In the genomic region with DNA sequence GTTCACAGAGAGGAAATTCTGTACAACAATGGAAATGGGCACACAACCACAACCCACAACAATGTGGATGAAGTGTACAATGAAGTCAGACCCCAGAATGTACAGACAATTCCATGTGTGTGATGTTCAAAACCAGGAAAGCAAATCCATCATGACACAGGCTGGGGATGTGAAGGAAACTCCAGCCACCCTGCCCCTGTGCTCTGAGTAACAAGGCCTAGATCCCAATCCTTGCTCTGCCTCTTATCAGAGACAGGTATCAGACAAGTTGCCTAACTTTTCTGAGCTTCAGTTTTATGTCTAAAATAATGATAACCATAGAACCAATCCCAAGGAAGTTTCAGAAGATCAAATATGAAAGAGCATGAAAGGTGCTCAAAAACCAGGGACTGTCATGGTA, we compare ENCODE assay signal across 1 cellular context.
TF ChIP-seq lines count a peak whose summit lies in the region.

No MANE protein-coding gene starts in this region.

TF ChIP-seq in HCT116, 20 proteins besides CTCF, POLR2A, EP300 and RAD21 (continued from another document):
- TF ChIP-seq POLR2AphosphoS5 (IDR thresholded peaks at IDR 0.05; ENCODE audit: low read depth, low read length) = 0 out of 2 replicates have a peak, but pooled peaks have one; percentile 33
